Comparison of ENCODE assay signal across 9 cellular contexts in the genomic region with DNA sequence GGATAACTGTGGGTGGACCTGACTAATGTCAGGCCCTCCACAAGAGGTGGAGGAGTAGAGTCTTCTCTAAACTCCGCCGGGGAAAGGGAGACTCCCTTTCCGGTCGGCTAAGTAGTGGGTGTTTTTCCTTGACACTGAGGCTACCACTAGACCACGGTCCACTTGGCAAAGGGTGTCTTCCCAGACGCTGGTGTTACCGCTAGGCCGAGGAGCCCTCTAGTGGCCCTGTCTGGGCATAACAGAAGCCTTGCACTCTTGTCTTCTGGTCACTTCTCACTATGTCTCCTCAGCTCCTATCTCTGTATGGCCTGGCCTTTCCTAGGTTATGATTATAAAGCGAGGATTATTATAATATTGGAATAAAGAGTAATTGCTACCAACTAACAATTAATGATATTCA. TPM values are rescaled to one million over a fixed set of nuclear protein-coding genes. Genes with fewer than 3 reads are reported as not detected.
DNase-seq lines count a peak whose midpoint lies in the region; TF ChIP-seq lines count a peak whose summit lies in the region.
"Not testable (repeated sequence)": the region's sequence is repeated elsewhere in the genome, so short reads cannot be mapped to it uniquely, and the experiment has no call there.
"Had no signal": no experiment of that assay in that cellular context is flagged by ENCODE, and none has a peak within 500 bp of the region (broad histone marks: within the 10 kb centered on the region; RNA-seq: fewer than 3 reads in every experiment).

No MANE protein-coding gene starts in this region.

- not testable (repeated sequence) for H2AK5ac ChIP-seq in trophoblast cell (ENCODE audit: low read length)

- H3K23ac ChIP-seq in trophoblast cell (ENCODE audit: low read length), result not testable (repeated sequence)

- H3K79me1 ChIP-seq in trophoblast cell (ENCODE audit: low read length), result not testable (repeated sequence)

- not testable (repeated sequence) for H3K18ac ChIP-seq in trophoblast cell (ENCODE audit: low read length)

- H3K4ac ChIP-seq in trophoblast cell (ENCODE audit: low read depth, low read length), result not testable (repeated sequence)

- no CpG with 5 or more reads among the region's 9 CpGs for WGBS in trophoblast cell (ENCODE audit: extremely low coverage, insufficient coverage, insufficient read length)

- not testable (repeated sequence) for H2BK120ac ChIP-seq in trophoblast cell (ENCODE audit: insufficient read depth, low read length, poor library complexity)

- H3K79me2 ChIP-seq in trophoblast cell (ENCODE audit: control insufficient read depth, insufficient read depth, low read length, poor library complexity), result not testable (repeated sequence)

- DNase-seq in ELF-1 (ENCODE audit: low read depth, low spot score), result peak; percentile 47
- DNase-seq in HuH-7 (ENCODE audit: low spot score), result peak; percentile 8
- DNase-seq in NCI-H748 treated with DMSO at 0.1 percent for 48 hours (lab: John Stamatoyannopoulos, UW), result peak; percentile 6
- peak; percentile 59 for DNase-seq in brain microvascular endothelial cell
- peak; percentile 40 for DNase-seq in glomerular visceral epithelial cell (ENCODE audit: extremely low spot score)
- peak; percentile 70 to 83 for DNase-seq in trophoblast cell

- peaks cover 35% of the 10 kb centered on the region for H3K9me3 ChIP-seq in trophoblast cell (ENCODE audit: insufficient read depth, low read depth, low read length)

- not testable (repeated sequence) for H4K12ac ChIP-seq in trophoblast cell (ENCODE audit: low read depth, low read length)

- H3K4me3 ChIP-seq in brain microvascular endothelial cell (ENCODE audit: low read depth, low read length); trophoblast cell (ENCODE audit: low read depth, low read length): not testable (repeated sequence)

- not testable (repeated sequence) for H3K36me3 ChIP-seq in brain microvascular endothelial cell (replicated peaks); trophoblast cell (ENCODE audit: control insufficient read depth in 1 of 2, insufficient read depth in 2 of 2, low read length in 2 of 2)

- H3K4me2 ChIP-seq in trophoblast cell (ENCODE audit: low read length), result not testable (repeated sequence)

- not testable (repeated sequence) for H2BK5ac ChIP-seq in trophoblast cell (ENCODE audit: low read depth, low read length, poor library complexity)

- H4K91ac ChIP-seq in trophoblast cell (ENCODE audit: low read depth, low read length), result not testable (repeated sequence)

- not testable (repeated sequence) for H4K8ac ChIP-seq in trophoblast cell (ENCODE audit: low read depth, low read length)

- not testable (repeated sequence) for H3K27ac ChIP-seq in 22Rv1; VCaP; brain microvascular endothelial cell; trophoblast cell (ENCODE audit: low read depth, low read length)

- H2BK12ac ChIP-seq in trophoblast cell (ENCODE audit: low read length), result not testable (repeated sequence)

- not testable (repeated sequence) for H3K9ac ChIP-seq in trophoblast cell (ENCODE audit: low read length)

- H3K4me1 ChIP-seq in trophoblast cell (ENCODE audit: control insufficient read depth in 1 of 2, insufficient read depth in 2 of 2, low read length in 2 of 2), result not testable (repeated sequence)

- not testable (repeated sequence) for H3K14ac ChIP-seq in trophoblast cell (ENCODE audit: low read length)

- H2AFZ ChIP-seq in trophoblast cell (ENCODE audit: insufficient read depth, low read length, poor library complexity), result not testable (repeated sequence)

- not testable (repeated sequence) for H3K27me3 ChIP-seq in brain microvascular endothelial cell (replicated peaks); trophoblast cell (ENCODE audit: insufficient read depth, low read length)

- in situ Hi-C loops in brain microvascular endothelial cell (cut with HindIII; ENCODE audit: low pct_ligation_motif_present, low sequenced_read_pairs), result not testable (repeated sequence)

- TF ChIP-seq CTCF in 22Rv1 (IDR thresholded peaks at IDR 0.05), result peak; percentile 71
- peak; percentile 79 for TF ChIP-seq CTCF in VCaP (conservative IDR thresholded peaks at IDR 0.05)
- peak; percentile 80 for TF ChIP-seq CTCF in brain microvascular endothelial cell (IDR thresholded peaks at IDR 0.05; ENCODE audit: low read depth, low read length, missing control alignments)

RNA-seq across cellular contexts. Expression of gene PSG6, which starts 5.4 kb away (rescaled TPM):
- polyA plus RNA-seq in trophoblast cell (2013), result not detected in 2 replicates
- polyA plus RNA-seq: ovary had no signal

RNA-seq across cellular contexts. Expression of gene PSG7, which starts 13.9 kb away (rescaled TPM):
- polyA plus RNA-seq in trophoblast cell (2013), result not detected in 2 replicates

RNA-seq across cellular contexts. Expression of gene PSG1, which starts 43.6 kb away (rescaled TPM):
- not detected in 2 replicates for polyA plus RNA-seq in trophoblast cell (2013)

Comparison
In these comparisons a context has a peak if more than half of its experiments do, and no peak if none do; other contexts are left out.
1. DNase-seq: peak in every context shown above with its lines; median percentile 76 in trophoblast cell; 59 in brain microvascular endothelial cell; 47 in ELF-1; 40 in glomerular visceral epithelial cell; 8 in HuH-7; 6 in NCI-H748 treated with DMSO at 0.1 percent for 48 hours.